27 cellular contexts compared by ENCODE assay signal in genomic region chrX:8018916-8019315, GRCh38.
"Had no signal": no experiment of that assay in that cellular context is flagged by ENCODE, and none has a peak within 500 bp of the region (broad histone marks: within the 10 kb centered on the region; RNA-seq: fewer than 3 reads in every experiment).

No MANE protein-coding gene starts in this region.

- H3K36me3 ChIP-seq: stomach, suprapubic skin, thoracic aorta, thyroid gland, tibial artery, tibial nerve, transverse colon, upper lobe of left lung, upper lobe of right lung, uterus, vagina had no signal

- H3K4me1 Mint-ChIP-seq: stimulated activated effector memory CD8-positive, alpha-beta T cell treated with anti-CD3 and anti-CD28 coated beads, Interleukin-12 subunit alpha, Interleukin-12 subunit beta, amount 100 ng/mL, for 72 hours; stimulated activated memory B cell treated with anti-CD40 and anti-IgM and Interleukin-4, amounts not matched to agents 10 μg/mL and 1 μg/mL and 100 μg/mL, for 72 hours; stimulated activated naive B cell treated with anti-CD40 and anti-IgM and Interleukin-4, amounts not matched to agents 10 μg/mL and 1 μg/mL and 100 μg/mL, for 72 hours; stimulated activated naive CD8-positive, alpha-beta T cell treated with anti-CD3 and anti-CD28 coated beads, Interleukin-15, amount 100 ng/mL, for 72 hours had no signal

- H3K27ac Mint-ChIP-seq: stimulated activated effector memory CD8-positive, alpha-beta T cell treated with anti-CD3 and anti-CD28 coated beads, Interleukin-12 subunit alpha, Interleukin-12 subunit beta, amount 100 ng/mL, for 72 hours; stimulated activated memory B cell treated with anti-CD40 and anti-IgM and Interleukin-4, amounts not matched to agents 10 μg/mL and 1 μg/mL and 100 μg/mL, for 72 hours; stimulated activated naive B cell treated with anti-CD40 and anti-IgM and Interleukin-4, amounts not matched to agents 10 μg/mL and 1 μg/mL and 100 μg/mL, for 72 hours; stimulated activated naive CD8-positive, alpha-beta T cell treated with anti-CD3 and anti-CD28 coated beads, Interleukin-15, amount 100 ng/mL, for 72 hours; stimulated activated naive CD8-positive, alpha-beta T cell treated with anti-CD3 and anti-CD28 coated beads, Interleukin-15, Interleukin-2, amounts not matched to agents 100 ng/mL and 50 ng/mL, for 24 hours; type B pancreatic cell had no signal

- H3K27me3 Mint-ChIP-seq: stimulated activated memory B cell treated with anti-CD40 and anti-IgM and Interleukin-4, amounts not matched to agents 10 μg/mL and 1 μg/mL and 100 μg/mL, for 72 hours; stimulated activated naive B cell treated with anti-CD40 and anti-IgM and Interleukin-4, amounts not matched to agents 10 μg/mL and 1 μg/mL and 100 μg/mL, for 72 hours; stimulated activated naive CD8-positive, alpha-beta T cell treated with anti-CD3 and anti-CD28 coated beads, Interleukin-15, amount 100 ng/mL, for 72 hours; stimulated activated naive CD8-positive, alpha-beta T cell treated with anti-CD3 and anti-CD28 coated beads, Interleukin-15, Interleukin-2, amounts not matched to agents 100 ng/mL and 50 ng/mL, for 24 hours; type B pancreatic cell had no signal

- H3K4me3 ChIP-seq: stomach, suprapubic skin, testis, thoracic aorta, thyroid gland, tibial artery, tibial nerve, transverse colon, upper lobe of left lung, upper lobe of right lung, uterus, vagina had no signal

- DNase-seq: stimulated activated CD4-positive, alpha-beta T cell treated with anti-CD3 and anti-CD28 coated beads, Interleukin-2, amount 100 ng/mL, for 48 hours; stimulated activated CD4-positive, alpha-beta T cell treated with anti-CD3 and anti-CD28 coated beads, Interleukin-4, amount 100 ng/mL, for 1 hour; stimulated activated CD4-positive, alpha-beta T cell treated with anti-CD3 and anti-CD28 coated beads, Interleukin-4, amount 100 ng/mL, for 24 hours; stimulated activated CD4-positive, alpha-beta T cell treated with anti-CD3 and anti-CD28 coated beads, Interleukin-4, amount 100 ng/mL, for 4 hours; stimulated activated CD8-positive, alpha-beta memory T cell treated with anti-CD3 and anti-CD28 coated beads, Interleukin-4, amount 100 ng/mL, for 48 hours; stimulated activated naive B cell treated with anti-CD40 and anti-IgM and Interleukin-4, amounts not matched to agents 10 μg/mL and 1 μg/mL and 100 μg/mL, for 72 hours; stimulated activated naive CD4-positive, alpha-beta T cell; stimulated activated naive CD4-positive, alpha-beta T cell treated with Interleukin-2 at 50 U/mL for 16 hours; stimulated activated naive CD8-positive, alpha-beta T cell treated with anti-CD3 and anti-CD28 coated beads, Interleukin-15, amount 100 ng/mL, for 72 hours; stimulated activated naive CD8-positive, alpha-beta T cell treated with anti-CD3 and anti-CD28 coated beads, Interleukin-15, Interleukin-2, amounts not matched to agents 100 U/mL and 50 U/mL, for 24 hours; stomach; substantia nigra; testis; thyroid gland; tibial artery; transverse colon; upper lobe of left lung; upper lobe of right lung; uterus had no signal

- H3K9me3 ChIP-seq: stomach, suprapubic skin, testis, thoracic aorta, thyroid gland, tibial artery, tibial nerve, transverse colon, upper lobe of left lung, upper lobe of right lung, uterus, vagina had no signal

- H3K27me3 ChIP-seq: stomach, suprapubic skin, testis, thyroid gland, tibial artery, tibial nerve, transverse colon, upper lobe of left lung, upper lobe of right lung, uterus, vagina had no signal

- H3K9me3 Mint-ChIP-seq: stimulated activated effector memory CD8-positive, alpha-beta T cell treated with anti-CD3 and anti-CD28 coated beads, Interleukin-12 subunit alpha, Interleukin-12 subunit beta, amount 100 ng/mL, for 72 hours; stimulated activated memory B cell treated with anti-CD40 and anti-IgM and Interleukin-4, amounts not matched to agents 10 μg/mL and 1 μg/mL and 100 μg/mL, for 72 hours; stimulated activated naive CD8-positive, alpha-beta T cell treated with anti-CD3 and anti-CD28 coated beads, Interleukin-15, Interleukin-2, amounts not matched to agents 100 ng/mL and 50 ng/mL, for 24 hours had no signal

- H3K4me1 ChIP-seq: stomach, suprapubic skin, testis, thyroid gland, tibial artery, tibial nerve, transverse colon, upper lobe of left lung, upper lobe of right lung, uterus, vagina had no signal

- H3K4me3 Mint-ChIP-seq: stimulated activated effector memory CD8-positive, alpha-beta T cell treated with anti-CD3 and anti-CD28 coated beads, Interleukin-12 subunit alpha, Interleukin-12 subunit beta, amount 100 ng/mL, for 72 hours; stimulated activated memory B cell treated with anti-CD40 and anti-IgM and Interleukin-4, amounts not matched to agents 10 μg/mL and 1 μg/mL and 100 μg/mL, for 72 hours; stimulated activated naive B cell treated with anti-CD40 and anti-IgM and Interleukin-4, amounts not matched to agents 10 μg/mL and 1 μg/mL and 100 μg/mL, for 72 hours; stimulated activated naive CD8-positive, alpha-beta T cell treated with anti-CD3 and anti-CD28 coated beads, Interleukin-15, amount 100 ng/mL, for 72 hours; stimulated activated naive CD8-positive, alpha-beta T cell treated with anti-CD3 and anti-CD28 coated beads, Interleukin-15, Interleukin-2, amounts not matched to agents 100 ng/mL and 50 ng/mL, for 24 hours; type B pancreatic cell had no signal

- H3K36me3 Mint-ChIP-seq: stimulated activated effector memory CD8-positive, alpha-beta T cell treated with anti-CD3 and anti-CD28 coated beads, Interleukin-12 subunit alpha, Interleukin-12 subunit beta, amount 100 ng/mL, for 72 hours; stimulated activated memory B cell treated with anti-CD40 and anti-IgM and Interleukin-4, amounts not matched to agents 10 μg/mL and 1 μg/mL and 100 μg/mL, for 72 hours; stimulated activated naive B cell treated with anti-CD40 and anti-IgM and Interleukin-4, amounts not matched to agents 10 μg/mL and 1 μg/mL and 100 μg/mL, for 72 hours; type B pancreatic cell had no signal

- H3K27ac ChIP-seq: stomach, suprapubic skin, testis, thoracic aorta, thyroid gland, tibial artery, tibial nerve, transverse colon, upper lobe of left lung, upper lobe of right lung, uterus, vagina had no signal

- ATAC-seq: stimulated activated effector memory CD8-positive, alpha-beta T cell treated with anti-CD3 and anti-CD28 coated beads, Interleukin-12 subunit alpha, Interleukin-12 subunit beta, amount 100 ng/mL, for 72 hours; stimulated activated memory B cell treated with anti-CD40 and anti-IgM and Interleukin-4, amounts not matched to agents 10 μg/mL and 1 μg/mL and 100 μg/mL, for 72 hours; stimulated activated naive B cell treated with anti-CD40 and anti-IgM and Interleukin-4, amounts not matched to agents 10 μg/mL and 1 μg/mL and 100 μg/mL, for 72 hours; stimulated activated naive CD8-positive, alpha-beta T cell treated with anti-CD3 and anti-CD28 coated beads, Interleukin-15, amount 100 ng/mL, for 72 hours; stimulated activated naive CD8-positive, alpha-beta T cell treated with anti-CD3 and anti-CD28 coated beads, Interleukin-15, Interleukin-2, amounts not matched to agents 100 U/mL and 50 U/mL, for 24 hours; upper lobe of right lung had no signal
